1 cellular context compared by ENCODE assay signal in the genomic region with DNA sequence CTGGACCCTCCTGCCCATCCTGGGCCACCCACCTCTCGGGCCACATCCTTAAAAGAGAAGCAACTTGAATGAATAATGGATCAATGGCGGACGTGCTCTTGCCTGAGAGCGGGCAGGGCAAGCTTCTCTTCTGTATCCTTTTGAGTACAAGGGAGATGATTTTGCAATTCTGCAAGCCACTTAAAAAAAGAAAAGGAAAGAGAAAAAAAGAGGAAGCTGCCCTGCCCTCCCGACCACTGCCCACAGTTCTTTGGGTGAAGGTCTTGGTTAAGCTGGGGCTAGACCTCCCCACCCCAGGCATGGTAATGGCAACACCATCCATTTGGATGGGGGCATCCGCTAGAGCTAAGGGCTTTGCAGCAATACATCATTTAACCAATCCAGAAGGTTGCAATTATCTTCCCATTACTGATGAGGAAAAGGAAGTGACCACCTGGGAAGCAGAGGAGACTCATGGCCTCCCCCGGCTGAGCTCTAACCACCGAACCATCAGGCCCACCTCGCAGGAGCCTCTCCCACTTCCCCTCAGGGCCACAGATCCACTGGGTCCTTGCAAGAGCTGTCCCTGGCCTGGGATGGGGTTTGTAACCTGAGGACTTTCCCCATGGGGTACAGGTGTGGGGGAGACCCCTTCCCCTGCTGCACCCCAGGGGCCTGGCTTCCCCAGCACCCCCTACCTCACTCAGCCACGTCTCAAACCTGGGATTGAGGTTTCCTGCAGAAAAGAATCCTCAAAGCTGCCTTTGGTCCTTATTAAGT.
TF ChIP-seq lines count a peak whose summit lies in the region.

No MANE protein-coding gene starts in this region.

TF ChIP-seq in H1, 55 proteins besides CTCF, POLR2A, EP300 and RAD21:
- TF ChIP-seq CHD2 (IDR thresholded peaks at IDR 0.05; ENCODE audit: low read length) (no peak), TEAD4 (IDR thresholded peaks at IDR 0.05; ENCODE audit: low read depth, low read length) (no peak), CTBP2 (IDR thresholded peaks at IDR 0.05; ENCODE audit: borderline replicate concordance, insufficient read depth, insufficient read length, low read length) (no peak), PHF8 (conservative IDR thresholded peaks at IDR 0.05; ENCODE audit: low read depth, low read length) (no peak)
TF ChIP-seq in H1: peak in this region for 0.
